In genomic region chr16:79599256-79599836, GRCh38 we compare ENCODE assay signal across 1 cellular context.
TF ChIP-seq lines count a peak whose summit lies in the region.

No MANE protein-coding gene starts in this region.

TF ChIP-seq in HEK293, 187 proteins besides CTCF, POLR2A, EP300 and RAD21 (continued from another document):
- no peak for TF ChIP-seq PRDM2 (tag by site-specific recombination; IDR thresholded peaks at IDR 0.05; ENCODE audit: borderline replicate concordance)
- TF ChIP-seq OSR2 (tag by site-specific recombination; IDR thresholded peaks at IDR 0.05), result no peak
- TF ChIP-seq ZXDB (tag by site-specific recombination; IDR thresholded peaks at IDR 0.05), result no peak
- TF ChIP-seq, protein P1, sequence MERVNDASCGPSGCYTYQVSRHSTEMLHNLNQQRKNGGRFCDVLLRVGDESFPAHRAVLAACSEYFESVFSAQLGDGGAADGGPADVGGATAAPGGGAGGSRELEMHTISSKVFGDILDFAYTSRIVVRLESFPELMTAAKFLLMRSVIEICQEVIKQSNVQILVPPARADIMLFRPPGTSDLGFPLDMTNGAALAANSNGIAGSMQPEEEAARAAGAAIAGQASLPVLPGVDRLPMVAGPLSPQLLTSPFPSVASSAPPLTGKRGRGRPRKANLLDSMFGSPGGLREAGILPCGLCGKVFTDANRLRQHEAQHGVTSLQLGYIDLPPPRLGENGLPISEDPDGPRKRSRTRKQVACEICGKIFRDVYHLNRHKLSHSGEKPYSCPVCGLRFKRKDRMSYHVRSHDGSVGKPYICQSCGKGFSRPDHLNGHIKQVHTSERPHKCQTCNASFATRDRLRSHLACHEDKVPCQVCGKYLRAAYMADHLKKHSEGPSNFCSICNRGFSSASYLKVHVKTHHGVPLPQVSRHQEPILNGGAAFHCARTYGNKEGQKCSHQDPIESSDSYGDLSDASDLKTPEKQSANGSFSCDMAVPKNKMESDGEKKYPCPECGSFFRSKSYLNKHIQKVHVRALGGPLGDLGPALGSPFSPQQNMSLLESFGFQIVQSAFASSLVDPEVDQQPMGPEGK (tag by site-specific recombination; IDR thresholded peaks at IDR 0.05), result peak; percentile 76
- TF ChIP-seq ZNF341 (tag by site-specific recombination; IDR thresholded peaks at IDR 0.05; ENCODE audit: low read depth), result peak; percentile 61
- no peak for TF ChIP-seq ZNF140 (tag by site-specific recombination; IDR thresholded peaks at IDR 0.05)
- TF ChIP-seq, protein P2, sequence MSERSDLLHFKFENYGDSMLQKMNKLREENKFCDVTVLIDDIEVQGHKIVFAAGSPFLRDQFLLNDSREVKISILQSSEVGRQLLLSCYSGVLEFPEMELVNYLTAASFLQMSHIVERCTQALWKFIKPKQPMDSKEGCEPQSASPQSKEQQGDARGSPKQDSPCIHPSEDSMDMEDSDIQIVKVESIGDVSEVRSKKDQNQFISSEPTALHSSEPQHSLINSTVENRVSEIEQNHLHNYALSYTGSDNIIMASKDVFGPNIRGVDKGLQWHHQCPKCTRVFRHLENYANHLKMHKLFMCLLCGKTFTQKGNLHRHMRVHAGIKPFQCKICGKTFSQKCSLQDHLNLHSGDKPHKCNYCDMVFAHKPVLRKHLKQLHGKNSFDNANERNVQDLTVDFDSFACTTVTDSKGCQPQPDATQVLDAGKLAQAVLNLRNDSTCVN (tag by site-specific recombination; optimal IDR thresholded peaks at IDR 0.05), result peak; percentile 47
- peak; percentile 36 for TF ChIP-seq ZNF335 (tag by site-specific recombination; conservative IDR thresholded peaks at IDR 0.05)
- no peak for TF ChIP-seq ZNF473 (tag by site-specific recombination; IDR thresholded peaks at IDR 0.05)
- TF ChIP-seq PRDM10 (tag by site-specific recombination; IDR thresholded peaks at IDR 0.05), result peak; percentile 28; the same call in 1 of the 2 replicates
- TF ChIP-seq ZNF138 (tag by site-specific recombination; IDR thresholded peaks at IDR 0.05; ENCODE audit: borderline replicate concordance), result no peak
- TF ChIP-seq KLF16 (tag by site-specific recombination; IDR thresholded peaks at IDR 0.05), result peak; percentile 46; the same call in 1 of the 2 replicates
- no peak for TF ChIP-seq ZNF23 (tag by site-specific recombination; IDR thresholded peaks at IDR 0.05; ENCODE audit: borderline replicate concordance)
- no peak for TF ChIP-seq MEIS1 (CRISPR knock-in tag; IDR thresholded peaks at IDR 0.05; ENCODE audit: borderline replicate concordance)
- peak; percentile 74 for TF ChIP-seq ZBTB8A (tag by site-specific recombination; IDR thresholded peaks at IDR 0.05)
- no peak for TF ChIP-seq ZNF639 (tag by site-specific recombination; IDR thresholded peaks at IDR 0.05)
